Comparison of ENCODE assay signal across 10 cellular contexts in genomic region chr3:138078901-138079344, GRCh38. TPM values are rescaled to one million over a fixed set of nuclear protein-coding genes. Genes with fewer than 3 reads are reported as not detected.
DNase-seq lines count a peak whose midpoint lies in the region; ATAC-seq, FAIRE-seq and TF ChIP-seq lines count a peak whose summit lies in the region.
"Had no signal": no experiment of that assay in that cellular context is flagged by ENCODE, and none has a peak within 500 bp of the region (broad histone marks: within the 10 kb centered on the region; RNA-seq: fewer than 3 reads in every experiment).

No MANE protein-coding gene starts in this region.

- H3K27me3 ChIP-seq in BJ (ENCODE audit: control insufficient read depth, insufficient read depth, low read length), result no peaks in the 10 kb centered on the region
- no peaks in the 10 kb centered on the region for H3K27me3 ChIP-seq in lung (ENCODE audit: control insufficient read depth, insufficient read depth)

- H3K4me1 Mint-ChIP-seq in endothelial cell (ENCODE audit: unreplicated experiment), result peaks cover 11% of the 10 kb centered on the region
- H3K4me1 Mint-ChIP-seq: GM23338 had no signal

- no peaks in the 10 kb centered on the region for H3K4me1 ChIP-seq in lung (ENCODE audit: control insufficient read depth in 2 of 2, insufficient read depth in 2 of 2, low read length in 2 of 2)

- CTCF ChIA-PET in BJ (lab: Yijun Ruan, JAX), result interaction anchor here (1.0 to 4.6 kb wide), 2 partner anchors 27 to 40 kb away, joined by 3 to 30 read pairs; no protein-coding TSS in a partner anchor

- no peak overlapping the region for H3K4me3 Mint-ChIP-seq in endothelial cell (ENCODE audit: unreplicated experiment)
- H3K4me3 Mint-ChIP-seq: GM23338 had no signal

- POLR2A ChIA-PET in BJ (lab: Charles Lee), result no interaction called here

- peak; percentile 49 for FAIRE-seq in HTR-8/SVneo (lab: Jason Lieb, UNC)

- no peak overlapping the region for H3K27ac ChIP-seq in lung (ENCODE audit: low read depth in 1 of 2, low read length in 1 of 2)

- WGBS in lung, 2 donors, result 0 to 2% methylated on average over 1 of the region's 1 CpG

- H3K9me3 ChIP-seq in lung (ENCODE audit: control insufficient read depth in 2 of 2, insufficient read depth in 1 of 2, low read length in 1 of 2), result no peaks in the 10 kb centered on the region
- H3K9me3 ChIP-seq: mucosa of descending colon had no signal

- no peaks in the 10 kb centered on the region for H3K27me3 Mint-ChIP-seq in endothelial cell (ENCODE audit: unreplicated experiment)

- peaks cover 14% of the 10 kb centered on the region for H3K36me3 Mint-ChIP-seq in endothelial cell (ENCODE audit: low read depth, unreplicated experiment)

- H3K4me3 ChIP-seq in BJ (ENCODE audit: low read depth, low read length) (no peak overlapping the region), lung (no peak overlapping the region)
- H3K4me3 ChIP-seq: GM23338, mucosa of descending colon had no signal

- H3K9me3 Mint-ChIP-seq in endothelial cell (ENCODE audit: unreplicated experiment), result no peaks in the 10 kb centered on the region
- H3K9me3 Mint-ChIP-seq: GM23338 had no signal

- H3K36me3 ChIP-seq in BJ (ENCODE audit: control insufficient read depth, insufficient read depth, low read length) (peaks cover 4% of the 10 kb centered on the region), lung (ENCODE audit: control insufficient read depth in 2 of 2, insufficient read depth in 2 of 2, low read length in 2 of 2) (peaks cover 9 to 12% of the 10 kb centered on the region in 2 donors)

- H3K27ac Mint-ChIP-seq in endothelial cell (ENCODE audit: unreplicated experiment), result no peak overlapping the region
- H3K27ac Mint-ChIP-seq: GM23338 had no signal

- peak; percentile 85 for DNase-seq in BJ (ENCODE audit: low read depth)
- DNase-seq in HTR-8/SVneo (ENCODE audit: insufficient read length, low spot score), result peak; percentile 44
- peak; percentile 81 for DNase-seq in amniotic stem cell (lab: John Stamatoyannopoulos, UW)
- no peak for DNase-seq in lung (ENCODE audit: low spot score)
- DNase-seq in endothelial cell (ENCODE audit: low spot score), result no peak
- DNase-seq: mucosa of descending colon had no signal

- no peak for TF ChIP-seq CTCF in BJ (IDR thresholded peaks at IDR 0.05; ENCODE audit: insufficient read depth, low read depth, low read length)
- TF ChIP-seq CTCF in lung (IDR thresholded peaks at IDR 0.05; ENCODE audit: control extremely low read depth, extremely low read depth), result no peak
- TF ChIP-seq CTCF in endothelial cell (IDR thresholded peaks at IDR 0.05; ENCODE audit: unreplicated experiment), result no peak

- peak; percentile 35 for ATAC-seq in lung (ENCODE audit: insufficient read depth, low FRiP score)
- ATAC-seq in GM19395 (IDR thresholded peaks at IDR 0.05; ENCODE audit: unreplicated experiment), result no peak
- ATAC-seq in HG02610 (IDR thresholded peaks at IDR 0.05; ENCODE audit: unreplicated experiment), result no peak
- no peak for ATAC-seq in GM18520 (IDR thresholded peaks at IDR 0.05; ENCODE audit: unreplicated experiment)
- ATAC-seq: GM23338, mucosa of descending colon had no signal

RNA-seq across cellular contexts. Expression of gene DZIP1L, which starts 36.5 kb away (rescaled TPM):
- polyA plus RNA-seq in BJ (2011; rRNA removed) (7.3 and 12.7 TPM in 2 replicates), lung (1 to 10 TPM; 4.1 to 6.7 TPM)
- polyA minus RNA-seq in BJ (2011; rRNA and poly(A)+ RNA removed), result 22.7 and 22.8 TPM in 2 replicates
- total RNA-seq in lung (10 to 100 TPM; 27.6 to 40.0 TPM), endothelial cell (ENCODE audit: unreplicated experiment) (7.7 TPM)

RNA-seq across cellular contexts. Expression of gene A4GNT, which starts 53.3 kb away (rescaled TPM):
- polyA plus RNA-seq in BJ (2011; rRNA removed) (not detected in 2 replicates), lung (under 1 TPM in 1 of 2 donors, not detected in 1; 0.06 TPM)
- polyA minus RNA-seq in BJ (2011; rRNA and poly(A)+ RNA removed), result not detected in 2 replicates
- total RNA-seq in lung (under 1 TPM in 1 of 2 donors, not detected in 1; 0.25 TPM), endothelial cell (ENCODE audit: unreplicated experiment) (not detected)
- total RNA-seq: GM23338, mucosa of descending colon had no signal
- polyA plus RNA-seq: GM23338 had no signal

Comparison
In these comparisons a context has a peak if more than half of its experiments do, and no peak if none do; other contexts are left out.
1. DNase-seq: peak in BJ (single experiment), HTR-8/SVneo (single experiment) and amniotic stem cell (single experiment); none in lung (single experiment) and endothelial cell (single experiment).